15 cellular contexts compared by ENCODE assay signal in genomic region chr12:6434205-6435180, GRCh38. TPM values are rescaled to one million over a fixed set of nuclear protein-coding genes. Genes with fewer than 3 reads are reported as not detected.
DNase-seq lines count a peak whose midpoint lies in the region; ATAC-seq lines count a peak whose summit lies in the region.
"Had no signal": no experiment of that assay in that cellular context is flagged by ENCODE, and none has a peak within 500 bp of the region (broad histone marks: within the 10 kb centered on the region; RNA-seq: fewer than 3 reads in every experiment).

No MANE protein-coding gene starts in this region.

- H4K20me1 ChIP-seq in Karpas-422 (ENCODE audit: insufficient read depth, low read depth, low read length) = no peaks in the 10 kb centered on the region

- no peak overlapping the region for H3K23ac ChIP-seq in mesendoderm (ENCODE audit: low read length)

- peak overlapping the region; percentile 71 for H3K27ac ChIP-seq in CD4-positive, CD25-positive, alpha-beta regulatory T cell (ENCODE audit: insufficient read depth, low read length, poor library complexity, severe bottlenecking)
- H3K27ac ChIP-seq in Karpas-422 (ENCODE audit: low read length) (peak overlapping the region; percentile 100), mesendoderm (ENCODE audit: low read depth, low read length) (no peak overlapping the region)
- H3K27ac ChIP-seq: body of pancreas, C4-2B had no signal

- H3K9me3 Mint-ChIP-seq in CD4-positive, CD25-positive, alpha-beta regulatory T cell = no peaks in the 10 kb centered on the region
- H3K9me3 Mint-ChIP-seq in activated T-cell treated with anti-CD3 and anti-CD28 coated beads, Interleukin-2, amount 50 U/mL, for 4 hours = no peaks in the 10 kb centered on the region

- peak overlapping the region; percentile 69 for H3K4me2 ChIP-seq in Karpas-422 (ENCODE audit: low read depth, low read length, poor library complexity, severe bottlenecking)
- no peak overlapping the region for H3K4me2 ChIP-seq in mesendoderm (ENCODE audit: low read length)

- ATAC-seq in CD4-positive, CD25-positive, alpha-beta regulatory T cell (ENCODE audit: low read depth in 2 of 2) = peak; percentile 96
- peak; percentile 81 to 82 for ATAC-seq in activated T-cell treated with anti-CD3 and anti-CD28 coated beads, Interleukin-2, amount 50 U/mL, for 4 hours
- ATAC-seq in GM18909 (IDR thresholded peaks at IDR 0.05; ENCODE audit: poor library complexity, unreplicated experiment) = no peak
- no peak for ATAC-seq in GM18498 (IDR thresholded peaks at IDR 0.05; ENCODE audit: unreplicated experiment)
- ATAC-seq in HG02642 (IDR thresholded peaks at IDR 0.05; ENCODE audit: poor library complexity, unreplicated experiment) = no peak
- ATAC-seq: body of pancreas, left lobe of liver had no signal

- peak overlapping the region; percentile 7 to 83 (median 72) for H3K4me3 Mint-ChIP-seq in CD4-positive, CD25-positive, alpha-beta regulatory T cell
- H3K4me3 Mint-ChIP-seq in activated T-cell treated with anti-CD3 and anti-CD28 coated beads, Interleukin-2, amount 50 U/mL, for 4 hours = peak overlapping the region; percentile 53

- H3K4ac ChIP-seq in mesendoderm (ENCODE audit: low read depth, low read length) = peak overlapping the region; percentile 60

- WGBS in mesendoderm (ENCODE audit: extremely low coverage, insufficient coverage, low lambda C conversion rate) = no CpG with 5 or more reads among the region's 18 CpGs

- peaks cover 20 to 57% (median 34%) of the 10 kb centered on the region in 4 donors for H3K4me1 Mint-ChIP-seq in CD4-positive, CD25-positive, alpha-beta regulatory T cell
- H3K4me1 Mint-ChIP-seq in activated T-cell treated with anti-CD3 and anti-CD28 coated beads, Interleukin-2, amount 50 U/mL, for 4 hours (ENCODE audit: low read depth) = peaks cover 44% of the 10 kb centered on the region

- peak overlapping the region; percentile 62 for H3K4me3 ChIP-seq in CD4-positive, CD25-positive, alpha-beta regulatory T cell (ENCODE audit: low read depth, low read length)
- H3K4me3 ChIP-seq in Karpas-422 (ENCODE audit: low read length) = peak overlapping the region; percentile 33
- H3K4me3 ChIP-seq in mesendoderm (ENCODE audit: low read length) = no peak overlapping the region
- H3K4me3 ChIP-seq: body of pancreas had no signal

- H2BK120ac ChIP-seq in mesendoderm (ENCODE audit: low read depth, low read length) = no peak overlapping the region

- peak in 2 of 3 donors; percentile 55 to 84 for DNase-seq in CD4-positive, CD25-positive, alpha-beta regulatory T cell
- DNase-seq in Karpas-422 (peak; percentile 82), mesendoderm (no peak), islet precursor cell (no peak)
- DNase-seq in activated T-cell treated with anti-CD3 and anti-CD28 coated beads, Interleukin-2, amount 50 U/mL, for 4 hours = no peak
- DNase-seq: glutamatergic neuron, NCI-H1092, NCI-H510A treated with DMSO at 0.1 percent for 48 hours, occipital lobe had no signal

- H3K27me3 ChIP-seq in CD4-positive, CD25-positive, alpha-beta regulatory T cell (ENCODE audit: control insufficient read depth, insufficient read depth, low read length) = no peaks in the 10 kb centered on the region
- no peaks in the 10 kb centered on the region for H3K27me3 ChIP-seq in Karpas-422 (ENCODE audit: low read length)
- no peaks in the 10 kb centered on the region for H3K27me3 ChIP-seq in mesendoderm (ENCODE audit: insufficient read depth, low read length, poor library complexity)
- H3K27me3 ChIP-seq: body of pancreas had no signal

- H2BK15ac ChIP-seq in mesendoderm (replicated peaks; ENCODE audit: low read depth) = no peak overlapping the region

- no peaks in the 10 kb centered on the region for H3K36me3 ChIP-seq in CD4-positive, CD25-positive, alpha-beta regulatory T cell (ENCODE audit: control insufficient read depth, insufficient read depth, low read length)
- H3K36me3 ChIP-seq in Karpas-422 (ENCODE audit: insufficient read depth, low read length) (no peaks in the 10 kb centered on the region), mesendoderm (ENCODE audit: control insufficient read depth, insufficient read depth, low read length) (no peaks in the 10 kb centered on the region)

- H3K4me1 ChIP-seq in CD4-positive, CD25-positive, alpha-beta regulatory T cell (ENCODE audit: control insufficient read depth, insufficient read depth, low read length, poor library complexity, severe bottlenecking) = peaks cover 39% of the 10 kb centered on the region
- peaks cover 94% of the 10 kb centered on the region for H3K4me1 ChIP-seq in Karpas-422 (ENCODE audit: low read length)
- no peaks in the 10 kb centered on the region for H3K4me1 ChIP-seq in mesendoderm (ENCODE audit: control insufficient read depth, low read depth, low read length)

- no peak overlapping the region for H4K5ac ChIP-seq in mesendoderm (ENCODE audit: low read length)

- no peak overlapping the region for H2AK5ac ChIP-seq in mesendoderm (ENCODE audit: low read length)

- H4K8ac ChIP-seq in mesendoderm (ENCODE audit: low read depth, low read length) = no peak overlapping the region

- no peaks in the 10 kb centered on the region for H3K36me3 Mint-ChIP-seq in CD4-positive, CD25-positive, alpha-beta regulatory T cell
- no peaks in the 10 kb centered on the region for H3K36me3 Mint-ChIP-seq in activated T-cell treated with anti-CD3 and anti-CD28 coated beads, Interleukin-2, amount 50 U/mL, for 4 hours (ENCODE audit: insufficient read depth)

- no peak overlapping the region for H2AFZ ChIP-seq in Karpas-422 (ENCODE audit: low read length)

- no peak overlapping the region for H3K56ac ChIP-seq in mesendoderm (ENCODE audit: low read length)

- H2BK5ac ChIP-seq in mesendoderm (ENCODE audit: low read length) = no peak overlapping the region

- no peaks in the 10 kb centered on the region for H3K79me2 ChIP-seq in Karpas-422 (ENCODE audit: low read length)
- no peaks in the 10 kb centered on the region for H3K79me2 ChIP-seq in mesendoderm (ENCODE audit: control insufficient read depth, insufficient read depth, low read length)

- H3K9me3 ChIP-seq in CD4-positive, CD25-positive, alpha-beta regulatory T cell (ENCODE audit: control insufficient read depth in 2 of 2, low read length in 2 of 2) = no peaks in the 10 kb centered on the region
- H3K9me3 ChIP-seq in Karpas-422 (ENCODE audit: low read length) = no peaks in the 10 kb centered on the region
- H3K9me3 ChIP-seq: body of pancreas had no signal

- no peaks in the 10 kb centered on the region for H3K27me3 Mint-ChIP-seq in CD4-positive, CD25-positive, alpha-beta regulatory T cell
- no peaks in the 10 kb centered on the region for H3K27me3 Mint-ChIP-seq in activated T-cell treated with anti-CD3 and anti-CD28 coated beads, Interleukin-2, amount 50 U/mL, for 4 hours (ENCODE audit: low read depth)

- no peaks in the 10 kb centered on the region for H3K9me2 ChIP-seq in Karpas-422 (replicated peaks; ENCODE audit: insufficient read depth, low read length)

- no peak overlapping the region for H3K18ac ChIP-seq in mesendoderm (ENCODE audit: low read length)

- no peaks in the 10 kb centered on the region for H3K79me1 ChIP-seq in mesendoderm (ENCODE audit: low read length)

- H3K27ac Mint-ChIP-seq in CD4-positive, CD25-positive, alpha-beta regulatory T cell = peak overlapping the region; percentile 91 to 95 (median 94)

- peak overlapping the region; percentile 74 for H3K9ac ChIP-seq in Karpas-422 (ENCODE audit: low read length)
- H3K9ac ChIP-seq in mesendoderm (ENCODE audit: low read length) = no peak overlapping the region

RNA-seq across cellular contexts. Expression of gene CD27, which starts 10.3 kb away (rescaled TPM):
- total RNA-seq in CD4-positive, CD25-positive, alpha-beta regulatory T cell = 156 TPM
- polyA plus RNA-seq in CD4-positive, CD25-positive, alpha-beta regulatory T cell = 100 to 1,000 TPM; 547 to 707 (median 641) TPM
- 155 and 203 TPM in 2 replicates for total RNA-seq in Karpas-422 (2014; rRNA removed; shearing (Covaris generic); ENCODE audit: low replicate concordance)
- 100 to 1,000 TPM in 1 of 3 donors, 10 to 100 TPM in 2; 52.3 to 100 (median 89.8) TPM for total RNA-seq in activated T-cell treated with anti-CD3 and anti-CD28 coated beads, Interleukin-2, amount 50 U/mL, for 4 hours
- 0.25 TPM for polyA plus RNA-seq in mesendoderm (2013, experiment 1 of 2)
- 0.22 TPM for polyA plus RNA-seq in mesendoderm (2013, experiment 2 of 2)
- total RNA-seq: body of pancreas had no signal

RNA-seq across cellular contexts. Expression of gene TAPBPL, which starts 17.3 kb away (rescaled TPM):
- total RNA-seq in CD4-positive, CD25-positive, alpha-beta regulatory T cell = 28.0 TPM
- 10 to 100 TPM; 34.8 to 72.7 (median 46.9) TPM for polyA plus RNA-seq in CD4-positive, CD25-positive, alpha-beta regulatory T cell
- 6.1 and 11.2 TPM in 2 replicates for total RNA-seq in Karpas-422 (2014; rRNA removed; shearing (Covaris generic); ENCODE audit: low replicate concordance)
- total RNA-seq in activated T-cell treated with anti-CD3 and anti-CD28 coated beads, Interleukin-2, amount 50 U/mL, for 4 hours = 10 to 100 TPM; 24.4 to 36.6 (median 30.0) TPM
- 0.35 TPM for polyA plus RNA-seq in mesendoderm (2013, experiment 1 of 2)
- 0.46 TPM for polyA plus RNA-seq in mesendoderm (2013, experiment 2 of 2)

RNA-seq across cellular contexts. Expression of gene VAMP1, which starts 36.0 kb away (rescaled TPM):
- total RNA-seq in CD4-positive, CD25-positive, alpha-beta regulatory T cell = 67.3 TPM
- 10 to 100 TPM in 3 of 4 donors, 1 to 10 TPM in 1; 9.8 to 16.1 (median 13.5) TPM for polyA plus RNA-seq in CD4-positive, CD25-positive, alpha-beta regulatory T cell
- 528 and 555 TPM in 2 replicates for total RNA-seq in Karpas-422 (2014; rRNA removed; shearing (Covaris generic); ENCODE audit: low replicate concordance)
- 10 to 100 TPM; 17.1 to 22.9 (median 21.6) TPM for total RNA-seq in activated T-cell treated with anti-CD3 and anti-CD28 coated beads, Interleukin-2, amount 50 U/mL, for 4 hours
- 8.1 TPM for polyA plus RNA-seq in mesendoderm (2013, experiment 1 of 2)
- polyA plus RNA-seq in mesendoderm (2013, experiment 2 of 2) = 8.5 TPM

RNA-seq across cellular contexts. Expression of gene LTBR, which starts 50.5 kb away (rescaled TPM):
- total RNA-seq in CD4-positive, CD25-positive, alpha-beta regulatory T cell = not detected
- polyA plus RNA-seq in CD4-positive, CD25-positive, alpha-beta regulatory T cell = under 1 TPM in 1 of 4 donors, not detected in 3; 0.35 TPM
- total RNA-seq in Karpas-422 (2014; rRNA removed; shearing (Covaris generic); ENCODE audit: low replicate concordance) = not detected in 2 replicates
- 1 to 10 TPM; 1.0 to 2.8 (median 1.3) TPM for total RNA-seq in activated T-cell treated with anti-CD3 and anti-CD28 coated beads, Interleukin-2, amount 50 U/mL, for 4 hours
- polyA plus RNA-seq in mesendoderm (2013, experiment 1 of 2) = 16.5 TPM
- polyA plus RNA-seq in mesendoderm (2013, experiment 2 of 2) = 15.5 TPM

RNA-seq across cellular contexts. Expression of gene MRPL51, which starts 58.6 kb away (rescaled TPM):
- 40.5 TPM for total RNA-seq in CD4-positive, CD25-positive, alpha-beta regulatory T cell
- polyA plus RNA-seq in CD4-positive, CD25-positive, alpha-beta regulatory T cell = 100 to 1,000 TPM; 243 to 372 (median 253) TPM
- 171 and 201 TPM in 2 replicates for total RNA-seq in Karpas-422 (2014; rRNA removed; shearing (Covaris generic); ENCODE audit: low replicate concordance)
- 100 to 1,000 TPM; 249 to 262 (median 256) TPM for total RNA-seq in activated T-cell treated with anti-CD3 and anti-CD28 coated beads, Interleukin-2, amount 50 U/mL, for 4 hours
- polyA plus RNA-seq in mesendoderm (2013, experiment 1 of 2) = 887 TPM
- polyA plus RNA-seq in mesendoderm (2013, experiment 2 of 2) = 886 TPM

Comparison
In these comparisons a context has a peak if more than half of its experiments do, and no peak if none do; other contexts are left out.
1. ATAC-seq: peak in CD4-positive, CD25-positive, alpha-beta regulatory T cell (2 of 2) and activated T-cell treated with anti-CD3 and anti-CD28 coated beads, Interleukin-2, amount 50 U/mL, for 4 hours (2 of 2); none in GM18909 (single experiment), GM18498 (single experiment) and HG02642 (single experiment).
2. DNase-seq: peak in CD4-positive, CD25-positive, alpha-beta regulatory T cell (2 of 3) and Karpas-422 (single experiment); none in activated T-cell treated with anti-CD3 and anti-CD28 coated beads, Interleukin-2, amount 50 U/mL, for 4 hours (single experiment), mesendoderm (single experiment) and islet precursor cell (single experiment).